In genomic region chr1:108592030-108592759, GRCh38 we compare ENCODE assay signal across 1 cellular context.
TF ChIP-seq lines count a peak whose summit lies in the region.

No MANE protein-coding gene starts in this region.

TF ChIP-seq in HepG2, 621 proteins besides CTCF, POLR2A, EP300 and RAD21 (continued from another document):
- TF ChIP-seq RBM22 (optimal IDR thresholded peaks at IDR 0.05; ENCODE audit: low read length) (no peak), SAP130 (CRISPR knock-in tag; IDR thresholded peaks at IDR 0.05; ENCODE audit: low read depth) (no peak), ZNF615 (CRISPR knock-in tag; IDR thresholded peaks at IDR 0.05; ENCODE audit: borderline replicate concordance) (no peak), ZNF335 (CRISPR knock-in tag; IDR thresholded peaks at IDR 0.05) (no peak)
